ENCODE assay signal across 25 cellular contexts in genomic region chr21:16176570-16176969, GRCh38.
"Had no signal": no experiment of that assay in that cellular context is flagged by ENCODE, and none has a peak within 500 bp of the region (broad histone marks: within the 10 kb centered on the region; RNA-seq: fewer than 3 reads in every experiment).

No MANE protein-coding gene starts in this region.

- H3K27ac Mint-ChIP-seq: activated CD4-positive, alpha-beta T cell treated with anti-CD3 and anti-CD28 coated beads, Interleukin-2, amount 10 ng/mL, durations not matched to agents 7 days and 5 days; activated CD8-positive, alpha-beta memory T cell treated with anti-CD3 and anti-CD28 coated beads, Interleukin-2, amount 10 ng/mL, durations not matched to agents 7 days and 5 days; activated CD8-positive, alpha-beta T cell treated with anti-CD3 and anti-CD28 coated beads for 36 hours; activated naive CD8-positive, alpha-beta T cell treated with anti-CD3 and anti-CD28 coated beads, Interleukin-2, amount 50 U/mL, for 24 hours; immature natural killer cell; naive thymus-derived CD8-positive, alpha-beta T cell; neural progenitor cell had no signal

- H3K9me3 Mint-ChIP-seq: activated CD4-positive, alpha-beta T cell treated with anti-CD3 and anti-CD28 coated beads, Interleukin-2, amount 10 ng/mL, durations not matched to agents 7 days and 5 days; activated CD8-positive, alpha-beta T cell treated with anti-CD3 and anti-CD28 coated beads for 36 hours; activated naive CD8-positive, alpha-beta T cell treated with anti-CD3 and anti-CD28 coated beads, Interleukin-2, amount 50 U/mL, for 24 hours had no signal

- H3K4me1 ChIP-seq: foreskin keratinocyte, neural progenitor cell, upper lobe of right lung had no signal

- H3K4me2 ChIP-seq: neural progenitor cell had no signal

- H3K4me3 ChIP-seq: esophagus muscularis mucosa, left lung, neural progenitor cell, spleen, thyroid gland, upper lobe of right lung had no signal

- H3K36me3 Mint-ChIP-seq: activated CD8-positive, alpha-beta memory T cell treated with anti-CD3 and anti-CD28 coated beads, Interleukin-2, amount 10 ng/mL, durations not matched to agents 7 days and 5 days; immature natural killer cell; naive thymus-derived CD8-positive, alpha-beta T cell had no signal

- H2AFZ ChIP-seq: neural progenitor cell had no signal

- H3K4me1 Mint-ChIP-seq: activated CD4-positive, alpha-beta T cell treated with anti-CD3 and anti-CD28 coated beads, Interleukin-2, amount 10 ng/mL, durations not matched to agents 7 days and 5 days; activated CD8-positive, alpha-beta memory T cell treated with anti-CD3 and anti-CD28 coated beads, Interleukin-2, amount 10 ng/mL, durations not matched to agents 7 days and 5 days; activated naive CD8-positive, alpha-beta T cell treated with anti-CD3 and anti-CD28 coated beads, Interleukin-2, amount 50 U/mL, for 24 hours; immature natural killer cell had no signal

- H3K27me3 Mint-ChIP-seq: activated CD4-positive, alpha-beta T cell treated with anti-CD3 and anti-CD28 coated beads, Interleukin-2, amount 10 ng/mL, durations not matched to agents 7 days and 5 days; activated CD8-positive, alpha-beta memory T cell treated with anti-CD3 and anti-CD28 coated beads, Interleukin-2, amount 10 ng/mL, durations not matched to agents 7 days and 5 days; activated CD8-positive, alpha-beta T cell treated with anti-CD3 and anti-CD28 coated beads for 36 hours; activated naive CD8-positive, alpha-beta T cell treated with anti-CD3 and anti-CD28 coated beads, Interleukin-2, amount 50 U/mL, for 24 hours; naive thymus-derived CD8-positive, alpha-beta T cell had no signal

- H3K4me3 Mint-ChIP-seq: activated CD4-positive, alpha-beta T cell treated with anti-CD3 and anti-CD28 coated beads, Interleukin-2, amount 10 ng/mL, durations not matched to agents 7 days and 5 days; activated CD8-positive, alpha-beta memory T cell treated with anti-CD3 and anti-CD28 coated beads, Interleukin-2, amount 10 ng/mL, durations not matched to agents 7 days and 5 days; activated CD8-positive, alpha-beta T cell treated with anti-CD3 and anti-CD28 coated beads for 36 hours; activated naive CD8-positive, alpha-beta T cell treated with anti-CD3 and anti-CD28 coated beads, Interleukin-2, amount 50 U/mL, for 24 hours; immature natural killer cell; naive thymus-derived CD8-positive, alpha-beta T cell; neural progenitor cell had no signal

- ATAC-seq: activated CD8-positive, alpha-beta memory T cell treated with anti-CD3 and anti-CD28 coated beads, Interleukin-2, amount 10 ng/mL, durations not matched to agents 7 days and 5 days; activated CD8-positive, alpha-beta T cell treated with anti-CD3 and anti-CD28 coated beads for 36 hours; activated naive CD8-positive, alpha-beta T cell treated with anti-CD3 and anti-CD28 coated beads, Interleukin-2, amount 50 U/mL, for 24 hours; foreskin keratinocyte; left lung; naive thymus-derived CD8-positive, alpha-beta T cell; upper lobe of right lung had no signal

- H3K36me3 ChIP-seq: brain microvascular endothelial cell, esophagus muscularis mucosa, left lung, neural progenitor cell, spleen, thyroid gland, upper lobe of right lung, WERI-Rb-1 had no signal

- H3K27me3 ChIP-seq: brain microvascular endothelial cell, esophagus muscularis mucosa, foreskin keratinocyte, left lung, neural progenitor cell, spleen, thyroid gland, upper lobe of right lung had no signal

- DNase-seq: activated CD4-positive, alpha-beta T cell treated with anti-CD3 and anti-CD28 coated beads, Interleukin-2, amount 10 ng/mL, durations not matched to agents 7 days and 5 days; activated CD4-positive, CD25-positive, alpha-beta regulatory T cell treated with anti-CD3 and anti-CD28 coated beads, Interleukin-2, amount 50 U/mL, for 72 hours; activated CD8-positive, alpha-beta memory T cell treated with anti-CD3 and anti-CD28 coated beads, Interleukin-2, amount 10 ng/mL, durations not matched to agents 7 days and 5 days; activated CD8-positive, alpha-beta T cell treated with anti-CD3 and anti-CD28 coated beads for 36 hours; activated gamma-delta T cell; activated naive CD4-positive, alpha-beta T cell treated with anti-CD3 and anti-CD28 coated beads, Interleukin-2, amount 50 U/mL, for 16 hours; activated naive CD8-positive, alpha-beta T cell treated with anti-CD3 and anti-CD28 coated beads, Interleukin-2, amount 50 U/mL, for 24 hours; activated T-cell treated with anti-CD3 and anti-CD28 coated beads for 4 hours; aorta; brain microvascular endothelial cell; caudate nucleus; foreskin keratinocyte; immature natural killer cell; kidney glomerular epithelial cell; left lung; naive thymus-derived CD8-positive, alpha-beta T cell; retina; spleen; stimulated activated CD4-positive, alpha-beta T cell treated with anti-CD3 and anti-CD28 coated beads, Interleukin-4, amount 100 ng/mL, for 1 hour; stimulated activated naive CD4-positive, alpha-beta T cell treated with Interleukin-2 at 50 U/mL for 16 hours; thyroid gland; upper lobe of right lung; WERI-Rb-1 had no signal

- H3K9me3 ChIP-seq: esophagus muscularis mucosa, left lung, spleen, thyroid gland, upper lobe of right lung had no signal

- H3K27ac ChIP-seq: brain microvascular endothelial cell, esophagus muscularis mucosa, foreskin keratinocyte, left lung, neural progenitor cell, spleen, thyroid gland, upper lobe of right lung, WERI-Rb-1 had no signal

- H3K9ac ChIP-seq: neural progenitor cell had no signal
